8 cellular contexts compared by ENCODE assay signal in the genomic region with DNA sequence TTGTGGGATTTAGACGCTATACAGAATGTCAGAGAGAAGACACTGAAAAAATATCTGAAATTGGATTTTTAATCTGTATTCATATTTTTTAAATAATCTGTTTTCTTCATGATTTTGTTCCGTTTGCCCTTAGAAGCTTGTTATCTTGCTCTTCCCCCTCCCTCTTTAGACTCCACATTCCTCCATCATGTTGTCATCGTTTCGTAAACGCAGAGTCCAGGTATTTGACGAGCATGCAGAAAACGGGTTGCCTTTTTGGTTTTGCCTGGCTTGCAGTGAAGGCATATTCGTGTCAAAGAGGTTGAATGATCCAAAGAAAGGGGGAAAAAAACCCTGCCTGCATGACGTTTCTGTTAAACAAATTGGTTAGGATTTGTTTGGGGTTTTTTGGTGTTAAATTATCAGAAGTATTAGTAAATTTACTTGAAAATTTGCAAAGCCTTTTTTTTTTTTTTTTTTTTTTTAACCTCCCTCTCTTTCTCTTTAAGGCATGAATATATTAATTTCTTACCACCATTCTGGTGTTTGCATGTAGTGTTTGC. TPM values are rescaled to one million over a fixed set of nuclear protein-coding genes. Genes with fewer than 3 reads are reported as not detected.
DNase-seq lines count a peak whose midpoint lies in the region; ATAC-seq and TF ChIP-seq lines count a peak whose summit lies in the region.

No MANE protein-coding gene starts in this region.

- H3K27ac ChIP-seq in PC-3 (ENCODE audit: low read length) (peak overlapping the region; percentile 51), osteoblast (ENCODE audit: low read depth, low read length) (peak overlapping the region; percentile 96)

- H3K27me3 ChIP-seq in PC-3 (ENCODE audit: low read length) (no peaks in the 10 kb centered on the region), osteoblast (ENCODE audit: insufficient read depth, low read length) (no peaks in the 10 kb centered on the region)

- no peaks in the 10 kb centered on the region for H3K9me3 Mint-ChIP-seq in T-cell

- H3K9me3 ChIP-seq in PC-3 (ENCODE audit: low read length) (no peaks in the 10 kb centered on the region), osteoblast (ENCODE audit: low read depth, low read length) (no peaks in the 10 kb centered on the region)

- no TSS peak for BruUV-seq in PC-3 (replicated peaks; lab: Mats Ljungman, UMichigan)

- TF ChIP-seq CTCF in PC-3 (conservative IDR thresholded peaks at IDR 0.05; ENCODE audit: low read depth, low read length) (no peak), epithelial cell of esophagus (IDR thresholded peaks at IDR 0.05; ENCODE audit: insufficient read depth, low read depth, low read length, missing control alignments) (no peak), osteoblast (IDR thresholded peaks at IDR 0.05; ENCODE audit: extremely low read depth, low read depth, low read length) (no peak)

- H3K36me3 ChIP-seq in PC-3 (ENCODE audit: low read depth, low read length) (no peaks in the 10 kb centered on the region), osteoblast (ENCODE audit: insufficient read depth, low read length) (peaks cover 5% of the 10 kb centered on the region)

- peak; percentile 86 for DNase-seq in EL
- DNase-seq in PC-3, result peak; percentile 82
- DNase-seq in epithelial cell of esophagus (ENCODE audit: low read depth), result peak; percentile 86
- no peak for DNase-seq in osteoblast (ENCODE audit: insufficient read length, low spot score, missing footprints)
- no peak for DNase-seq in activated T-cell treated with anti-CD3 and anti-CD28 coated beads, Interleukin-2, amount 50 U/mL, for 48 hours
- DNase-seq in NCI-H1105 treated with DMSO at 0.1 percent for 48 hours (lab: John Stamatoyannopoulos, UW), result no peak
- no peak for DNase-seq in T-cell

- H3K4me2 ChIP-seq in PC-3 (ENCODE audit: low read length) (peak overlapping the region; percentile 83), osteoblast (ENCODE audit: insufficient read depth, low read length) (peak overlapping the region; percentile 85)

- H3K79me2 ChIP-seq in PC-3 (ENCODE audit: low read length), result peaks cover 77% of the 10 kb centered on the region
- peaks cover 70% of the 10 kb centered on the region for H3K79me2 ChIP-seq in osteoblast (ENCODE audit: insufficient read depth, low read length)

- POLR2A ChIA-PET in PC-3 (lab: Charles Lee; ENCODE audit: unreplicated experiment) (no interaction called here), T-cell (lab: Charles Lee) (interaction anchor here in 1 of 2 donors (0.5 to 0.7 kb wide), 3 partner anchors 14 to 263 kb away, joined by 4 to 6 read pairs (median 5); partner anchors contain the start of gene ENDOG)

- H3K27ac Mint-ChIP-seq in T-cell, result no peak overlapping the region

- ATAC-seq in PC-3 (no peak), T-cell (replicated peaks in 1 of 4) (no peak), GM19023 (IDR thresholded peaks at IDR 0.05; ENCODE audit: unreplicated experiment) (no peak)

- H3K4me3 Mint-ChIP-seq in T-cell, result no peak overlapping the region

- peaks cover 19 to 51% (median 33%) of the 10 kb centered on the region in 3 donors for H3K4me1 Mint-ChIP-seq in T-cell

- H3K9me2 ChIP-seq in PC-3 (replicated peaks; ENCODE audit: low read length), result no peaks in the 10 kb centered on the region

- H2AFZ ChIP-seq in PC-3 (ENCODE audit: low read length) (no peak overlapping the region), osteoblast (ENCODE audit: low read length) (no peak overlapping the region)

- peaks cover 12% of the 10 kb centered on the region for H3F3A ChIP-seq in PC-3 (ENCODE audit: low read length, unreplicated experiment)

- H4K20me1 ChIP-seq in PC-3 (ENCODE audit: low read length) (peaks cover 26% of the 10 kb centered on the region), osteoblast (ENCODE audit: insufficient read depth, low read length) (peaks cover 68% of the 10 kb centered on the region)

- intact Hi-C loops in PC-3 (cut with micrococcal nuclease), result loop anchor here (10.0 kb wide), 1 partner anchor 50 kb away; the partner anchor contains the start of gene GLE1

- H3K4me3 ChIP-seq in PC-3 (ENCODE audit: low read length) (peak overlapping the region; percentile 90), epithelial cell of esophagus (ENCODE audit: low read length) (peak overlapping the region; percentile 14), osteoblast (ENCODE audit: insufficient read depth, low read length) (peak overlapping the region; percentile 93)

- CTCF ChIA-PET in PC-3 (lab: Charles Lee) (interaction anchor here (0.6 kb wide), 1 partner anchor 80 kb away, joined by 4 read pairs; no protein-coding TSS in a partner anchor), T-cell (lab: Charles Lee) (no interaction called here)

- H3K27me3 Mint-ChIP-seq in T-cell, result no peaks in the 10 kb centered on the region

- H3K36me3 Mint-ChIP-seq in T-cell, result no peaks in the 10 kb centered on the region

- peak overlapping the region; percentile 21; the same call in 1 of the 2 replicates for H3K9ac ChIP-seq in PC-3 (ENCODE audit: low read length)

- H3K4me1 ChIP-seq in PC-3 (ENCODE audit: insufficient read depth, low read length) (peaks cover 63% of the 10 kb centered on the region), osteoblast (ENCODE audit: insufficient read depth, low read length) (peaks cover 72% of the 10 kb centered on the region)

RNA-seq across cellular contexts. Expression of gene SPTAN1, which starts 2.9 kb away (rescaled TPM):
- total RNA-seq in PC-3 (2014; rRNA removed) (221 and 251 TPM in 2 replicates), osteoblast (324 and 354 TPM in 2 replicates), T-cell (100 to 1,000 TPM; 446 to 594 (median 461) TPM)

RNA-seq across cellular contexts. Expression of gene GLE1, which starts 50.7 kb away (rescaled TPM):
- total RNA-seq in PC-3 (2014; rRNA removed) (27.0 and 39.0 TPM in 2 replicates), osteoblast (17.1 and 19.2 TPM in 2 replicates), T-cell (10 to 100 TPM; 15.5 to 30.5 (median 29.1) TPM)

Comparison
In these comparisons a context has a peak if more than half of its experiments do, and no peak if none do; other contexts are left out.
1. DNase-seq: peak in EL (single experiment), PC-3 (single experiment) and epithelial cell of esophagus (single experiment); none in osteoblast (single experiment), activated T-cell treated with anti-CD3 and anti-CD28 coated beads, Interleukin-2, amount 50 U/mL, for 48 hours (0 of 2), NCI-H1105 treated with DMSO at 0.1 percent for 48 hours (single experiment) and T-cell (0 of 34).
2. H3K4me3 ChIP-seq: peak in every context shown above with its lines; median percentile 93 in osteoblast; 90 in PC-3; 14 in epithelial cell of esophagus.